9 cellular contexts compared by ENCODE assay signal in genomic region chr1:235078927-235079381, GRCh38. TPM values are rescaled to one million over a fixed set of nuclear protein-coding genes. Genes with fewer than 3 reads are reported as not detected.
DNase-seq lines count a peak whose midpoint lies in the region; ATAC-seq, FAIRE-seq and TF ChIP-seq lines count a peak whose summit lies in the region.
"Had no signal": no experiment of that assay in that cellular context is flagged by ENCODE, and none has a peak within 500 bp of the region (broad histone marks: within the 10 kb centered on the region; RNA-seq: fewer than 3 reads in every experiment).

No MANE protein-coding gene starts in this region.

- TF ChIP-seq CTCF in left ventricle myocardium inferior (IDR thresholded peaks at IDR 0.05; ENCODE audit: borderline replicate concordance) (no peak), breast epithelium (IDR thresholded peaks at IDR 0.05) (no peak), lung (IDR thresholded peaks at IDR 0.05; ENCODE audit: control extremely low read depth, extremely low read depth) (no peak), WTC11 (IDR thresholded peaks at IDR 0.05) (no peak)

- ATAC-seq in Right ventricle myocardium superior (ENCODE audit: poor library complexity) (no peak), lung (ENCODE audit: insufficient read depth, low FRiP score) (no peak), WTC11 (no peak)

- CTCF ChIA-PET in WTC11 (lab: Charles Lee), result interaction anchor here (0.9 kb wide), 1 partner anchor 207 kb away, joined by 3 read pairs; no protein-coding TSS in a partner anchor

- no peak for TF ChIP-seq POLR2A in breast epithelium (IDR thresholded peaks at IDR 0.05)

- H3K4me3 ChIP-seq in left ventricle myocardium inferior (no peak overlapping the region), breast epithelium (no peak overlapping the region), lung (no peak overlapping the region)

- H3K36me3 Mint-ChIP-seq in WTC11, result no peaks in the 10 kb centered on the region

- no peak overlapping the region for H3K27ac Mint-ChIP-seq in WTC11

- H3K27me3 ChIP-seq in left ventricle myocardium inferior (ENCODE audit: low read depth) (no peaks in the 10 kb centered on the region), breast epithelium (no peaks in the 10 kb centered on the region), lung (ENCODE audit: control insufficient read depth, insufficient read depth) (no peaks in the 10 kb centered on the region)

- no peaks in the 10 kb centered on the region for H3K9me3 Mint-ChIP-seq in WTC11

- H3K27ac ChIP-seq in left ventricle myocardium inferior (replicated peaks), result peak overlapping the region; percentile 94
- peak overlapping the region; percentile 85 to 86 for H3K27ac ChIP-seq in breast epithelium
- H3K27ac ChIP-seq in lung (ENCODE audit: low read depth in 1 of 2, low read length in 1 of 2), result peak overlapping the region; percentile 66 to 83

- intact Hi-C loops in left ventricle myocardium inferior (cut with micrococcal nuclease) (loop anchor here (5.0 kb wide), 2 partner anchors 162 to 357 kb away; no protein-coding TSS in a partner anchor), Right ventricle myocardium superior (cut with DNase I) (loop anchor here (5.0 to 10.0 kb wide), 2 partner anchors 164 to 192 kb away; no protein-coding TSS in a partner anchor), breast epithelium (cut with DNase I; ENCODE audit: low total_unique reads) (no loop called here)

- WGBS in lung, 2 donors, result 62 to 64% methylated on average over 5 of the region's 5 CpGs

- no peak overlapping the region for H3K4me3 Mint-ChIP-seq in WTC11

- FAIRE-seq in urothelium cell line (lab: Jason Lieb, UNC), result no peak

- H3K27me3 Mint-ChIP-seq in WTC11 (ENCODE audit: low read depth), result no peaks in the 10 kb centered on the region

- no peak for DNase-seq in left ventricle myocardium inferior
- no peak for DNase-seq in Right ventricle myocardium superior
- DNase-seq in breast epithelium (ENCODE audit: low spot score in 2 of 2), result no peak
- DNase-seq in lung (ENCODE audit: low spot score), result no peak
- DNase-seq in urothelium cell line (ENCODE audit: low spot score), result peak; percentile 54
- DNase-seq in WTC11 (ENCODE audit: low spot score), result no peak
- no peak for DNase-seq in NK-92 (lab: John Stamatoyannopoulos, UW; ENCODE audit: unreplicated experiment)
- no peak for DNase-seq in NCI-H524 treated with DMSO at 0.1 percent for 48 hours (lab: John Stamatoyannopoulos, UW)
- DNase-seq: NCI-H1417 treated with DMSO at 0.1 percent for 48 hours had no signal

- H3K36me3 ChIP-seq in left ventricle myocardium inferior (no peaks in the 10 kb centered on the region), breast epithelium (no peaks in the 10 kb centered on the region), lung (ENCODE audit: control insufficient read depth in 2 of 2, insufficient read depth in 2 of 2, low read length in 2 of 2) (no peaks in the 10 kb centered on the region)

- POLR2A ChIA-PET in WTC11 (lab: Charles Lee), result interaction anchor here (0.5 kb wide), 1 partner anchor 735 kb away, joined by 4 read pairs; no protein-coding TSS in a partner anchor

- peaks cover 87% of the 10 kb centered on the region for H3K4me1 ChIP-seq in left ventricle myocardium inferior
- peaks cover 17 to 29% of the 10 kb centered on the region in 2 donors for H3K4me1 ChIP-seq in breast epithelium
- H3K4me1 ChIP-seq in lung (ENCODE audit: control insufficient read depth in 2 of 2, insufficient read depth in 2 of 2, low read length in 2 of 2), result peaks cover 13 to 37% of the 10 kb centered on the region in 2 donors

- H3K4me1 Mint-ChIP-seq in WTC11, result peaks cover 23% of the 10 kb centered on the region

- H3K9me3 ChIP-seq in left ventricle myocardium inferior (replicated peaks) (no peaks in the 10 kb centered on the region), breast epithelium (no peaks in the 10 kb centered on the region), lung (ENCODE audit: control insufficient read depth in 2 of 2, insufficient read depth in 1 of 2, low read length in 1 of 2) (no peaks in the 10 kb centered on the region)

TF ChIP-seq in WTC11, 78 proteins besides CTCF, POLR2A, EP300 and RAD21:
- TF ChIP-seq FOXK1 (CRISPR knock-in tag; IDR thresholded peaks at IDR 0.05) (no peak), RELA (CRISPR knock-in tag; IDR thresholded peaks at IDR 0.05; ENCODE audit: borderline replicate concordance) (no peak), TEAD4 (CRISPR knock-in tag; IDR thresholded peaks at IDR 0.05) (no peak), SOX15 (CRISPR knock-in tag; IDR thresholded peaks at IDR 0.05) (no peak), ZNF281 (CRISPR knock-in tag; IDR thresholded peaks at IDR 0.05) (no peak), TEAD1 (CRISPR knock-in tag; IDR thresholded peaks at IDR 0.05) (no peak), ATF1 (CRISPR knock-in tag; IDR thresholded peaks at IDR 0.05) (no peak), GRHL2 (CRISPR knock-in tag; IDR thresholded peaks at IDR 0.05; ENCODE audit: insufficient replicate concordance, severe bottlenecking) (no peak), ZNF121 (CRISPR knock-in tag; IDR thresholded peaks at IDR 0.05) (no peak)

RNA-seq across cellular contexts. Expression of gene TOMM20, which starts 49.7 kb away (rescaled TPM):
- 84.1 TPM for total RNA-seq in left ventricle myocardium inferior
- total RNA-seq in Right ventricle myocardium superior, result 76.7 TPM
- total RNA-seq in breast epithelium, result 100 to 1,000 TPM; 112 to 153 (median 112) TPM
- 100 to 1,000 TPM in 1 of 2 donors, 10 to 100 TPM in 1; 88.7 to 115 TPM for total RNA-seq in lung
- polyA plus RNA-seq in lung, result 10 to 100 TPM; 60.6 to 70.5 TPM
- total RNA-seq in WTC11 (2021), result 180 to 184 TPM (median 182 TPM) in 3 replicates
